1 cellular context compared by ENCODE assay signal in the genomic region with DNA sequence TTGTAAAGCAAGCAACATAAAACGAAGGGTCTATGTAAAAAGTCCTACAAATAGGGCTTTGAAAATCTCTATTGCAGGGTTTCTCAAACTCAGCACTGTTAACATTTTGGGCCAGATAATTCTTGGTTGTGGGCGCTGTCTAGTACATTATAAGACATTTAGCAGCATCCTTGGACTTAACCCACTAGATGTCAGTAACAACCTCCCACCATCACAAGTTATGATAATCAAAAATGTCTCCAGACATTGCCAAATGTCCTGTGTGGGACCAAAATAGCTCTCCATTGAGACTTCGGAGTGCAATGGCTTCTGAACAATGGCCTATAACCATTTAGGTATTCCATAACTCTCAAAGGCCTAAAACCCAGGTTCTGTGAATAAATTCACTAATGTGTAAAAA.
TF ChIP-seq lines count a peak whose summit lies in the region.

No MANE protein-coding gene starts in this region.

TF ChIP-seq in HCT116, 20 proteins besides CTCF, POLR2A, EP300 and RAD21 (continued from another document):
- TF ChIP-seq, protein P1, sequence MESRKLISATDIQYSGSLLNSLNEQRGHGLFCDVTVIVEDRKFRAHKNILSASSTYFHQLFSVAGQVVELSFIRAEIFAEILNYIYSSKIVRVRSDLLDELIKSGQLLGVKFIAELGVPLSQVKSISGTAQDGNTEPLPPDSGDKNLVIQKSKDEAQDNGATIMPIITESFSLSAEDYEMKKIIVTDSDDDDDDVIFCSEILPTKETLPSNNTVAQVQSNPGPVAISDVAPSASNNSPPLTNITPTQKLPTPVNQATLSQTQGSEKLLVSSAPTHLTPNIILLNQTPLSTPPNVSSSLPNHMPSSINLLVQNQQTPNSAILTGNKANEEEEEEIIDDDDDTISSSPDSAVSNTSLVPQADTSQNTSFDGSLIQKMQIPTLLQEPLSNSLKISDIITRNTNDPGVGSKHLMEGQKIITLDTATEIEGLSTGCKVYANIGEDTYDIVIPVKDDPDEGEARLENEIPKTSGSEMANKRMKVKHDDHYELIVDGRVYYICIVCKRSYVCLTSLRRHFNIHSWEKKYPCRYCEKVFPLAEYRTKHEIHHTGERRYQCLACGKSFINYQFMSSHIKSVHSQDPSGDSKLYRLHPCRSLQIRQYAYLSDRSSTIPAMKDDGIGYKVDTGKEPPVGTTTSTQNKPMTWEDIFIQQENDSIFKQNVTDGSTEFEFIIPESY (IDR thresholded peaks at IDR 0.05; ENCODE audit: extremely low read depth, insufficient replicate concordance, low read length), result no peak
- TF ChIP-seq SRF (IDR thresholded peaks at IDR 0.05; ENCODE audit: low read depth) (no peak), JUND (IDR thresholded peaks at IDR 0.05) (no peak), EGR1 (IDR thresholded peaks at IDR 0.05; ENCODE audit: low read depth) (no peak), POLR2AphosphoS5 (IDR thresholded peaks at IDR 0.05; ENCODE audit: low read depth, low read length) (no peak), SIN3A (IDR thresholded peaks at IDR 0.05; ENCODE audit: low read depth) (no peak), ELF1 (IDR thresholded peaks at IDR 0.05; ENCODE audit: borderline replicate concordance, low read depth) (no peak), YY1 (IDR thresholded peaks at IDR 0.05; ENCODE audit: extremely low read depth, insufficient replicate concordance, low read depth, low read length) (no peak), ZFX (IDR thresholded peaks at IDR 0.05) (no peak), SP1 (IDR thresholded peaks at IDR 0.05; ENCODE audit: low read depth) (no peak)
